Comparison of ENCODE assay signal across 30 cellular contexts in the genomic region with DNA sequence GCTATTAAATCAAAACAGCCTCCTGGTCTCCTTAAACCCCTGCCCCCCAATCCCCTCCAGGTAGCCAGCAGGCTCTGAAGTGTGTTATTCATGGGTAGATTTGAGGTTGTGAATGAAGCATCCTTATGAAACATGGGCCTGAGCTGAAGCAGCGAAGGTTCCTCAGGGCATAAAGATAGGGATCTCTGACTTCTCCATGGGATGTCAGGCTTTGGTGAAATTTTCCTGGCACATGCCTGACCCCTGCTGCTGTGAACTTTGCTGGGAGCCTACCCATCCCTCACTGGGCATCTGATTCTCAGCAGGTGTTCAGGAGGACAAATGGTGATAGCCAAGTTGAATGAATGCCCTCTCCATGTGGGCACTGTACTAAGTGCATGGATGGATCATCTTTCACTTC.
"Had no signal": no experiment of that assay in that cellular context is flagged by ENCODE, and none has a peak within 500 bp of the region (broad histone marks: within the 10 kb centered on the region; RNA-seq: fewer than 3 reads in every experiment).

No MANE protein-coding gene starts in this region.

- FAIRE-seq: endometrium, endothelial cell of umbilical vein, frontal cortex had no signal

- ATAC-seq: activated CD4-positive, CD25-positive, alpha-beta regulatory T cell treated with anti-CD3 and anti-CD28 coated beads, Interleukin-2, amount 50 U/mL, for 24 hours; activated CD8-positive, alpha-beta T cell treated with anti-CD3 and anti-CD28 coated beads for 36 hours; activated T-cell treated with anti-CD3 and anti-CD28 coated beads, Interleukin-2, amount 50 U/mL, for 4 hours; activated T-helper 17 cell treated with anti-CD3 and anti-CD28 coated beads, Interleukin-2, amount 50 U/mL, for 72 hours; body of pancreas; T-helper 17 cell had no signal

- DNase-seq: activated B cell treated with CpG ODN at 0.5 μM for 24 hours; activated CD4-positive, alpha-beta T cell treated with anti-CD3 and anti-CD28 coated beads for 48 hours; activated CD4-positive, alpha-beta T cell treated with anti-CD3 and anti-CD28 coated beads, Interleukin-2, amount 50 U/mL, for 1 hour; activated CD4-positive, alpha-beta T cell treated with anti-CD3 and anti-CD28 coated beads, Interleukin-2, amount 50 U/mL, for 48 hours; activated CD8-positive, alpha-beta memory T cell treated with anti-CD3 and anti-CD28 coated beads for 24 hours; activated CD8-positive, alpha-beta T cell treated with anti-CD3 and anti-CD28 coated beads for 36 hours; activated effector memory CD4-positive, alpha-beta T cell treated with Interleukin-2 at 50 U/mL for 16 hours; activated gamma-delta T cell treated with Interleukin-2 at 50 U/mL for 16 hours; activated naive CD4-positive, alpha-beta T cell treated with anti-CD3 and anti-CD28 coated beads, Interleukin-2, amount 50 U/mL, for 16 hours; activated naive CD4-positive, alpha-beta T cell treated with Interleukin-2 at 50 U/mL for 16 hours; activated T-cell treated with anti-CD3 and anti-CD28 coated beads, Interleukin-2, amount 50 U/mL, for 4 hours; amniotic stem cell; anterior cingulate cortex; body of pancreas; central memory CD4-positive, alpha-beta T cell; cerebellar nuclear complex; colonic mucosa; effector CD8-positive, alpha-beta T cell; foreskin fibroblast; head of caudate nucleus; T-helper 17 cell; T1000; WERI-Rb-1 had no signal

- H3K36me3 ChIP-seq: cardiac muscle cell, colonic mucosa, WERI-Rb-1 had no signal

- H3K4me1 ChIP-seq: body of pancreas, colonic mucosa had no signal

- H3K4me3 ChIP-seq: body of pancreas, cardiac muscle cell, colonic mucosa had no signal

- H3K27me3 ChIP-seq: body of pancreas, cardiac muscle cell, colonic mucosa had no signal

- H3K27ac ChIP-seq: body of pancreas, cardiac muscle cell, colonic mucosa, epithelial cell of prostate, WERI-Rb-1 had no signal

- H3K9me3 ChIP-seq: body of pancreas, colonic mucosa had no signal
